8 cellular contexts compared by ENCODE assay signal in genomic region chr5:157570801-157571200, GRCh38. TPM values are rescaled to one million over a fixed set of nuclear protein-coding genes. Genes with fewer than 3 reads are reported as not detected.
DNase-seq lines count a peak whose midpoint lies in the region; ATAC-seq and TF ChIP-seq lines count a peak whose summit lies in the region.

No MANE protein-coding gene starts in this region.

- H3K27ac Mint-ChIP-seq in WTC11 (peak overlapping the region; percentile 10; the same call in 1 of the 2 replicates), nephron (peak overlapping the region in 2 of 3 experiments; percentile 38 to 74)

- H3K9me3 Mint-ChIP-seq in WTC11 (no peaks in the 10 kb centered on the region; the same call in 1 of the 2 replicates), nephron (no peaks in the 10 kb centered on the region)

- DNase-seq in WTC11 (ENCODE audit: low spot score) (no peak), NCI-H82 (lab: John Stamatoyannopoulos, UW) (no peak), GM13977 (ENCODE audit: low spot score) (no peak), DMS153 (lab: John Stamatoyannopoulos, UW) (no peak)

- in situ Hi-C loops in GM13977 (cut with MboI; ENCODE audit: low pct_unique_long_range_greater_than_20kb, low sequenced_read_pairs, unreplicated experiment) = no loop called here

- H3K4me3 Mint-ChIP-seq in WTC11 (no peak overlapping the region), nephron (peak overlapping the region in 1 of 3 experiments; percentile 77)

- H3K4me1 Mint-ChIP-seq in WTC11 (peaks cover 25% of the 10 kb centered on the region), nephron (peaks cover 35% of the 10 kb centered on the region)

- H3K27me3 Mint-ChIP-seq in WTC11 (ENCODE audit: low read depth) (peaks cover 14% of the 10 kb centered on the region), nephron (ENCODE audit: low read depth) (peaks cover 3% of the 10 kb centered on the region)

- POLR2A ChIA-PET in WTC11 (lab: Charles Lee) = no interaction called here

- H3K36me3 Mint-ChIP-seq in WTC11 (peaks cover 5% of the 10 kb centered on the region), nephron (ENCODE audit: low read depth) (peaks cover 10% of the 10 kb centered on the region)

- TF ChIP-seq CTCF in WTC11 (IDR thresholded peaks at IDR 0.05) = no peak
- no peak for TF ChIP-seq CTCF in nephron (IDR thresholded peaks at IDR 0.05; ENCODE audit: unreplicated experiment in 3 of 3)
- no peak for TF ChIP-seq CTCF in GM13977 (IDR thresholded peaks at IDR 0.05; ENCODE audit: extremely low read depth, insufficient read depth, missing control alignments)

- CTCF ChIA-PET in WTC11 (lab: Charles Lee) = interaction anchor here (1.2 kb wide), 1 partner anchor 172 kb away, joined by 3 read pairs; the partner anchor contains the start of gene LSM11

- ATAC-seq in GM18508 (IDR thresholded peaks at IDR 0.05; ENCODE audit: insufficient read depth, unreplicated experiment) = peak; percentile 1
- ATAC-seq in GM21737 (IDR thresholded peaks at IDR 0.05; ENCODE audit: unreplicated experiment) = peak; percentile 8
- ATAC-seq in WTC11 = no peak
- no peak for ATAC-seq in esophagus mucosa

TF ChIP-seq in WTC11, 78 proteins besides CTCF, POLR2A, EP300 and RAD21:
- no peak for TF ChIP-seq E2F1 (CRISPR knock-in tag; IDR thresholded peaks at IDR 0.05)
- no peak for TF ChIP-seq RORB (CRISPR knock-in tag; IDR thresholded peaks at IDR 0.05)
- TF ChIP-seq SP1 (CRISPR knock-in tag; conservative IDR thresholded peaks at IDR 0.05) = no peak
- TF ChIP-seq TEAD4 (CRISPR knock-in tag; IDR thresholded peaks at IDR 0.05) = no peak
- TF ChIP-seq ELF4 (CRISPR knock-in tag; IDR thresholded peaks at IDR 0.05; ENCODE audit: low read depth) = no peak
- no peak for TF ChIP-seq ZBTB21 (CRISPR knock-in tag; IDR thresholded peaks at IDR 0.05; ENCODE audit: borderline replicate concordance)
- TF ChIP-seq ZNF232 (CRISPR knock-in tag; IDR thresholded peaks at IDR 0.05) = no peak
- TF ChIP-seq MAX (CRISPR knock-in tag; IDR thresholded peaks at IDR 0.05) = no peak
- TF ChIP-seq ATF1 (CRISPR knock-in tag; IDR thresholded peaks at IDR 0.05) = no peak

RNA-seq across cellular contexts. Expression of gene ADAM19, which starts 4.8 kb away (rescaled TPM):
- total RNA-seq in WTC11 (2021) = 19.2 to 28.6 TPM (median 20.7 TPM) in 3 replicates
- total RNA-seq in esophagus mucosa = 2.2 TPM

Comparison
In these comparisons a context has a peak if more than half of its experiments do, and no peak if none do; other contexts are left out.
1. ATAC-seq: peak in GM18508 (single experiment) and GM21737 (single experiment); none in WTC11 (single experiment) and esophagus mucosa (single experiment).